ENCODE assay signal across 16 cellular contexts in the genomic region with DNA sequence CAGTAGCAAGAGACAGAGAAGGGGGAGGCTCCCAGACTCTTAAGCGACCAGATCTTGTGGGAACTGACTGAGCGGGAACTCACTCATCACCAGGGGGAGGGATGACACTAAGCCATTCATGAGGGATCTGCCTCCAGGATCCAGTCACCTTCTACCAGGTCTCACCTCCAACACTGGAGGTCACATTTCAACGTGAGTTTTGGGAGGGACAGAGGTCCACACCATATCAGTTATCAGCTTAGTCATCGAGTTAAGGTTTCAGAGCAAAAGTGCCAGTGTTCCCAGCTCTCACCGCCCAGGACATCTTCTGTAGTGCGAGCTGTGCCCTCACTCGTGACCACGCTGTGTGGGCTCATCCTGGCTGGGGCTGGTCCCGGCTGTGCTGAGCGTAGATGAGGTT.
"Had no signal": no experiment of that assay in that cellular context is flagged by ENCODE, and none has a peak within 500 bp of the region (broad histone marks: within the 10 kb centered on the region; RNA-seq: fewer than 3 reads in every experiment).

No MANE protein-coding gene starts in this region.

- H3K4me3 Mint-ChIP-seq: naive thymus-derived CD8-positive, alpha-beta T cell; WTC11 had no signal

- H3K27me3 Mint-ChIP-seq: naive thymus-derived CD8-positive, alpha-beta T cell had no signal

- H3K4me1 Mint-ChIP-seq: naive thymus-derived CD8-positive, alpha-beta T cell; WTC11 had no signal

- H3K27ac ChIP-seq: adrenal gland, cardiac muscle cell, neutrophil, parathyroid adenoma, thoracic aorta had no signal

- H3K4me3 ChIP-seq: adrenal gland, cardiac muscle cell, spleen, thoracic aorta had no signal

- ATAC-seq: left cardiac atrium; naive thymus-derived CD8-positive, alpha-beta T cell; WTC11 had no signal

- H3K9me3 ChIP-seq: adrenal gland, neutrophil, spleen, thoracic aorta had no signal

- H3K27me3 ChIP-seq: adrenal gland, cardiac muscle cell, neutrophil, spleen had no signal

- DNase-seq: activated CD4-positive, alpha-beta T cell treated with anti-CD3 and anti-CD28 coated beads for 48 hours; activated effector memory CD4-positive, alpha-beta T cell treated with anti-CD3 and anti-CD28 coated beads, Interleukin-2, amount 50 U/mL, for 16 hours; activated naive CD4-positive, alpha-beta T cell treated with anti-CD3 and anti-CD28 coated beads, Interleukin-2, amount 50 U/mL, for 16 hours; adrenal gland; foreskin fibroblast; left cardiac atrium; mesendoderm; naive thymus-derived CD8-positive, alpha-beta T cell; retina; stimulated activated CD8-positive, alpha-beta memory T cell treated with anti-CD3 and anti-CD28 coated beads, Interleukin-4, amount 100 ng/mL, for 48 hours had no signal

- H3K9me3 Mint-ChIP-seq: naive thymus-derived CD8-positive, alpha-beta T cell; WTC11 had no signal

- H3K4me1 ChIP-seq: adrenal gland, parathyroid adenoma, spleen had no signal
